ENCODE assay signal across 9 cellular contexts in genomic region chr22:31210830-31211503, GRCh38. TPM values are rescaled to one million over a fixed set of nuclear protein-coding genes. Genes with fewer than 3 reads are reported as not detected.
DNase-seq lines count a peak whose midpoint lies in the region; ATAC-seq, FAIRE-seq and TF ChIP-seq lines count a peak whose summit lies in the region.
"Had no signal": no experiment of that assay in that cellular context is flagged by ENCODE, and none has a peak within 500 bp of the region (broad histone marks: within the 10 kb centered on the region; RNA-seq: fewer than 3 reads in every experiment).

No MANE protein-coding gene starts in this region.

- peak overlapping the region; percentile 82 for H3K27ac Mint-ChIP-seq in central memory CD8-positive, alpha-beta T cell (ENCODE audit: low read depth)
- peak overlapping the region; percentile 74 to 100 for H3K27ac Mint-ChIP-seq in natural killer cell treated with Interleukin-12 subunit alpha and Interleukin-12 subunit beta and Interleukin-15 and Interleukin-18, amount 100 ng/mL, for 72 hours

- no peaks in the 10 kb centered on the region for H3K9me3 Mint-ChIP-seq in central memory CD8-positive, alpha-beta T cell
- no peaks in the 10 kb centered on the region for H3K9me3 Mint-ChIP-seq in natural killer cell treated with Interleukin-12 subunit alpha and Interleukin-12 subunit beta and Interleukin-15 and Interleukin-18, amount 100 ng/mL, for 72 hours

- no peaks in the 10 kb centered on the region for H3K27me3 Mint-ChIP-seq in central memory CD8-positive, alpha-beta T cell
- H3K27me3 Mint-ChIP-seq in natural killer cell treated with Interleukin-12 subunit alpha and Interleukin-12 subunit beta and Interleukin-15 and Interleukin-18, amount 100 ng/mL, for 72 hours: no peaks in the 10 kb centered on the region

- ATAC-seq in central memory CD8-positive, alpha-beta T cell (replicated peaks; ENCODE audit: extremely low read depth, poor library complexity, severe bottlenecking): no peak
- no peak for ATAC-seq in natural killer cell treated with Interleukin-12 subunit alpha and Interleukin-12 subunit beta and Interleukin-15 and Interleukin-18, amount 100 ng/mL, for 72 hours
- ATAC-seq in HG03159 (IDR thresholded peaks at IDR 0.05; ENCODE audit: unreplicated experiment): no peak
- ATAC-seq in HG02759 (IDR thresholded peaks at IDR 0.05; ENCODE audit: unreplicated experiment): no peak
- no peak for ATAC-seq in foreskin keratinocyte

- peak overlapping the region; percentile 83 for H3K4me3 Mint-ChIP-seq in central memory CD8-positive, alpha-beta T cell
- peak overlapping the region; percentile 69 for H3K4me3 Mint-ChIP-seq in natural killer cell treated with Interleukin-12 subunit alpha and Interleukin-12 subunit beta and Interleukin-15 and Interleukin-18, amount 100 ng/mL, for 72 hours

- H3K4me1 Mint-ChIP-seq in central memory CD8-positive, alpha-beta T cell: peaks cover 33% of the 10 kb centered on the region
- peaks cover 43 to 44% of the 10 kb centered on the region in 2 donors for H3K4me1 Mint-ChIP-seq in natural killer cell treated with Interleukin-12 subunit alpha and Interleukin-12 subunit beta and Interleukin-15 and Interleukin-18, amount 100 ng/mL, for 72 hours (ENCODE audit: low read depth in 2 of 2)

- no peak for TF ChIP-seq POLR2A in H54 (IDR thresholded peaks at IDR 0.05; ENCODE audit: low read depth, low read length)

- no peaks in the 10 kb centered on the region for H3K27me3 ChIP-seq in foreskin keratinocyte

- TF ChIP-seq CTCF in foreskin keratinocyte (conservative IDR thresholded peaks at IDR 0.05): no peak

- H3K27ac ChIP-seq in foreskin keratinocyte: no peak overlapping the region

- FAIRE-seq in H54 (lab: Jason Lieb, UNC): no peak

- H3K4me1 ChIP-seq in foreskin keratinocyte: peaks cover 16% of the 10 kb centered on the region

- peaks cover 12% of the 10 kb centered on the region for H3K36me3 Mint-ChIP-seq in central memory CD8-positive, alpha-beta T cell (ENCODE audit: insufficient read depth)
- H3K36me3 Mint-ChIP-seq in natural killer cell treated with Interleukin-12 subunit alpha and Interleukin-12 subunit beta and Interleukin-15 and Interleukin-18, amount 100 ng/mL, for 72 hours: peaks cover 8% of the 10 kb centered on the region

- DNase-seq in CD1c-positive myeloid dendritic cell (ENCODE audit: extremely low spot score): peak; percentile 25
- DNase-seq in NCI-H748 treated with DMSO at 0.1 percent for 48 hours (lab: John Stamatoyannopoulos, UW): peak; percentile 22
- DNase-seq in central memory CD8-positive, alpha-beta T cell (ENCODE audit: low spot score in 2 of 2): no peak
- DNase-seq in natural killer cell treated with Interleukin-12 subunit alpha and Interleukin-12 subunit beta and Interleukin-15 and Interleukin-18, amount 100 ng/mL, for 72 hours (ENCODE audit: low spot score): no peak
- DNase-seq in foreskin keratinocyte: no peak
- no peak for DNase-seq in H54 (ENCODE audit: insufficient read length, low spot score)
- DNase-seq: activated CD4-positive, CD25-positive, alpha-beta regulatory T cell treated with anti-CD3 and anti-CD28 coated beads, Interleukin-2, amount 50 U/mL, for 72 hours had no signal

RNA-seq across cellular contexts. Expression of gene LIMK2, which starts 1.1 kb away (rescaled TPM):
- 100 to 1,000 TPM; 390 to 657 TPM for total RNA-seq in natural killer cell treated with Interleukin-12 subunit alpha and Interleukin-12 subunit beta and Interleukin-15 and Interleukin-18, amount 100 ng/mL, for 72 hours
- total RNA-seq in foreskin keratinocyte: 80.9 and 86.6 TPM in 2 replicates
- polyA plus RNA-seq in foreskin keratinocyte: 41.3 and 43.1 TPM in 2 replicates

RNA-seq across cellular contexts. Expression of gene RNF185, which starts 51.0 kb away (rescaled TPM):
- 10 to 100 TPM; 22.1 to 31.2 TPM for total RNA-seq in natural killer cell treated with Interleukin-12 subunit alpha and Interleukin-12 subunit beta and Interleukin-15 and Interleukin-18, amount 100 ng/mL, for 72 hours
- 20.8 and 24.0 TPM in 2 replicates for total RNA-seq in foreskin keratinocyte
- 17.8 and 19.2 TPM in 2 replicates for polyA plus RNA-seq in foreskin keratinocyte

Comparison
In these comparisons a context has a peak if more than half of its experiments do, and no peak if none do; other contexts are left out.
1. DNase-seq: peak in CD1c-positive myeloid dendritic cell (single experiment) and NCI-H748 treated with DMSO at 0.1 percent for 48 hours (single experiment); none in central memory CD8-positive, alpha-beta T cell (0 of 2), natural killer cell treated with Interleukin-12 subunit alpha and Interleukin-12 subunit beta and Interleukin-15 and Interleukin-18, amount 100 ng/mL, for 72 hours (single experiment), foreskin keratinocyte (0 of 2) and H54 (single experiment).